ENCODE assay signal across 12 cellular contexts in the genomic region with DNA sequence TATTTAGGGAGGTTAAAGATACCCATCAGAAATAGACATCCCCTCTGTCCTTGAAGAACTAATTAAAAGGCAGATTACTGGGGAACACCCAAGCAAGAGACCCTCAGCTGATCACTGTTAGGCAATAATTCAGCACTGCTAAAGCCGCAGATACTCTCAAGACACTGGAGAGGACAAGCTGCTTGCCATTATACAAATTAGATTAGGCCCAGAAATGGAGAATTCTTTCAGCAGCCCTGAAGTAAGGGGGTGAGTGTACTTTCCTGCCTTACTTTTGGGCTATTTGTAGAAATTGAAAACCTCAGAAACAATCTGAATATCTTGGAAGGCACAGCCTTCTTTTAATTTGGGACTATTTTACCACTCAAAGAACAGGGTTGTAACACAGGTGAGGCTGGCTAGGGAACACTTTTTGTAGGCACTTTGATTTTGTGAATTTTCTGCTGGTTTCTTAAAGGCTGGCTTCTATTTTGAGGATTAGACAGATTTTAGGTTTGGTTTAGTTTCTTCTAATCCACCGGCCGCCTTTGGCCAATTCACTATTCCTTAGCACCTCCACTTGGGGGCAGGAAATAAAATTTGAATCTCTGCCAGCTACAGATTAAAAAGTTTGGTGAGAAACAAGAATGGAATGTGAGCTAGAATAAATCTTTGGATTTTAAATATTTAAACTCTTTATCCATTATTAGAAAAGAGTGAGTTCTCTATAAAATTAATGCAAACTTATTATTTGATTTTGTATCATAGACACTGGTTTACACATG.
DNase-seq lines count a peak whose midpoint lies in the region; ATAC-seq and TF ChIP-seq lines count a peak whose summit lies in the region.
"Had no signal": no experiment of that assay in that cellular context is flagged by ENCODE, and none has a peak within 500 bp of the region (broad histone marks: within the 10 kb centered on the region; RNA-seq: fewer than 3 reads in every experiment).

No MANE protein-coding gene starts in this region.

- H3K9me3 Mint-ChIP-seq in immature natural killer cell = no peaks in the 10 kb centered on the region
- no peaks in the 10 kb centered on the region for H3K9me3 Mint-ChIP-seq in naive thymus-derived CD4-positive, alpha-beta T cell
- H3K9me3 Mint-ChIP-seq in natural killer cell treated with Interleukin-12 subunit alpha and Interleukin-12 subunit beta and Interleukin-15 and Interleukin-18, amount 100 ng/mL, for 72 hours = no peaks in the 10 kb centered on the region

- H3K27me3 ChIP-seq in cardiac muscle cell = no peaks in the 10 kb centered on the region
- no peaks in the 10 kb centered on the region for H3K27me3 ChIP-seq in right atrium auricular region
- no peaks in the 10 kb centered on the region for H3K27me3 ChIP-seq in body of pancreas
- H3K27me3 ChIP-seq in uterus = no peaks in the 10 kb centered on the region
- H3K27me3 ChIP-seq in naive thymus-derived CD4-positive, alpha-beta T cell (ENCODE audit: control insufficient read depth in 2 of 2, insufficient read depth in 2 of 2, low read length in 2 of 2) = no peaks in the 10 kb centered on the region

- H3K27me3 Mint-ChIP-seq in immature natural killer cell (ENCODE audit: low read depth in 3 of 3) = peaks cover 0 to 1% (median 0%) of the 10 kb centered on the region in 3 donors
- H3K27me3 Mint-ChIP-seq in naive thymus-derived CD4-positive, alpha-beta T cell = no peaks in the 10 kb centered on the region
- H3K27me3 Mint-ChIP-seq in natural killer cell treated with Interleukin-12 subunit alpha and Interleukin-12 subunit beta and Interleukin-15 and Interleukin-18, amount 100 ng/mL, for 72 hours = no peaks in the 10 kb centered on the region

- H3K27ac ChIP-seq in cardiac muscle cell (no peak overlapping the region), right atrium auricular region (peak overlapping the region in 1 of 2 donors; percentile 18), body of pancreas (peak overlapping the region in 1 of 4 donors; percentile 33), uterus (peak overlapping the region; percentile 12 to 16)
- H3K27ac ChIP-seq in naive thymus-derived CD4-positive, alpha-beta T cell (ENCODE audit: low read depth, low read length) = no peak overlapping the region

- intact Hi-C loops in body of pancreas (cut with DNase I) (no loop called here), uterus (cut with DNase I; ENCODE audit: low total_unique reads) (no loop called here)
- intact Hi-C loops in naive thymus-derived CD4-positive, alpha-beta T cell (cut with micrococcal nuclease) = loop anchor here in 1 of 2 donors (5.0 kb wide), 1 partner anchor 36 kb away; no protein-coding TSS in a partner anchor

- H3K4me3 Mint-ChIP-seq in immature natural killer cell = no peak overlapping the region
- no peak overlapping the region for H3K4me3 Mint-ChIP-seq in naive thymus-derived CD4-positive, alpha-beta T cell
- H3K4me3 Mint-ChIP-seq in natural killer cell treated with Interleukin-12 subunit alpha and Interleukin-12 subunit beta and Interleukin-15 and Interleukin-18, amount 100 ng/mL, for 72 hours = no peak overlapping the region

- POLR2A ChIA-PET in naive thymus-derived CD4-positive, alpha-beta T cell (lab: Charles Lee) = interaction anchor here (0.5 kb wide), 1 partner anchor 10 kb away, joined by 3 read pairs; no protein-coding TSS in a partner anchor

- H3K4me1 ChIP-seq in cardiac muscle cell (ENCODE audit: low read depth) (no peaks in the 10 kb centered on the region), right atrium auricular region (peaks cover 0 to 38% of the 10 kb centered on the region in 2 donors), body of pancreas (peaks cover 7% of the 10 kb centered on the region), uterus (peaks cover 0 to 5% of the 10 kb centered on the region in 2 donors)
- peaks cover under 1 to 12% of the 10 kb centered on the region in 2 donors for H3K4me1 ChIP-seq in naive thymus-derived CD4-positive, alpha-beta T cell (ENCODE audit: control insufficient read depth in 2 of 2, insufficient read depth in 2 of 2, low read length in 2 of 2)

- H3K4me1 Mint-ChIP-seq in immature natural killer cell = peaks cover 19 to 21% of the 10 kb centered on the region in 2 donors
- peaks cover 12 to 40% (median 32%) of the 10 kb centered on the region in 7 donors for H3K4me1 Mint-ChIP-seq in naive thymus-derived CD4-positive, alpha-beta T cell
- peaks cover 14 to 15% of the 10 kb centered on the region in 2 donors for H3K4me1 Mint-ChIP-seq in natural killer cell treated with Interleukin-12 subunit alpha and Interleukin-12 subunit beta and Interleukin-15 and Interleukin-18, amount 100 ng/mL, for 72 hours (ENCODE audit: low read depth in 2 of 2)

- TF ChIP-seq POLR2A in body of pancreas (IDR thresholded peaks at IDR 0.05) (no peak), uterus (IDR thresholded peaks at IDR 0.05) (no peak)

- peak in 1 of 2 donors; percentile 71 for DNase-seq in cardiac muscle cell (ENCODE audit: low read depth in 1 of 2, low spot score in 1 of 2)
- DNase-seq in right atrium auricular region (ENCODE audit: low spot score) = no peak
- DNase-seq in body of pancreas = peak in 2 of 4 donors; percentile 15 to 17
- DNase-seq in immature natural killer cell = no peak
- DNase-seq in uterus = no peak
- no peak for DNase-seq in naive thymus-derived CD4-positive, alpha-beta T cell
- no peak for DNase-seq in natural killer cell treated with Interleukin-12 subunit alpha and Interleukin-12 subunit beta and Interleukin-15 and Interleukin-18, amount 100 ng/mL, for 72 hours (ENCODE audit: low spot score)
- DNase-seq: NCI-H446; stimulated activated CD8-positive, alpha-beta memory T cell treated with anti-CD3 and anti-CD28 coated beads, Interleukin-4, amount 100 ng/mL, for 48 hours; T-helper 1 cell had no signal

- WGBS in body of pancreas, 2 donors = 59 to 67% methylated on average over 3 of the region's 3 CpGs

- H3K36me3 Mint-ChIP-seq in immature natural killer cell = peaks cover 20 to 72% (median 44%) of the 10 kb centered on the region in 3 donors
- peaks cover 10 to 70% (median 35%) of the 10 kb centered on the region in 5 donors for H3K36me3 Mint-ChIP-seq in naive thymus-derived CD4-positive, alpha-beta T cell
- H3K36me3 Mint-ChIP-seq in natural killer cell treated with Interleukin-12 subunit alpha and Interleukin-12 subunit beta and Interleukin-15 and Interleukin-18, amount 100 ng/mL, for 72 hours = peaks cover 31% of the 10 kb centered on the region

- CTCF ChIA-PET in naive thymus-derived CD4-positive, alpha-beta T cell (lab: Charles Lee) = interaction anchor here (1.0 kb wide), 1 partner anchor 11 kb away, joined by 3 read pairs; no protein-coding TSS in a partner anchor

- no peak overlapping the region for H3K4me3 ChIP-seq in cardiac muscle cell
- H3K4me3 ChIP-seq in right atrium auricular region = no peak overlapping the region
- no peak overlapping the region for H3K4me3 ChIP-seq in body of pancreas
- H3K4me3 ChIP-seq in uterus = no peak overlapping the region
- H3K4me3 ChIP-seq in naive thymus-derived CD4-positive, alpha-beta T cell (ENCODE audit: low read length) = no peak overlapping the region

- peak overlapping the region in 4 of 6 donors; percentile 12 to 71 (median 21) for H3K27ac Mint-ChIP-seq in immature natural killer cell
- peak overlapping the region in 4 of 9 donors; percentile 4 to 43 (median 28) for H3K27ac Mint-ChIP-seq in naive thymus-derived CD4-positive, alpha-beta T cell
- H3K27ac Mint-ChIP-seq in natural killer cell treated with Interleukin-12 subunit alpha and Interleukin-12 subunit beta and Interleukin-15 and Interleukin-18, amount 100 ng/mL, for 72 hours = no peak overlapping the region

- H3K9me3 ChIP-seq in cardiac muscle cell (ENCODE audit: low read depth) (no peaks in the 10 kb centered on the region), right atrium auricular region (no peaks in the 10 kb centered on the region), body of pancreas (no peaks in the 10 kb centered on the region), uterus (no peaks in the 10 kb centered on the region)
- H3K9me3 ChIP-seq in naive thymus-derived CD4-positive, alpha-beta T cell (ENCODE audit: control insufficient read depth in 2 of 3, low read length in 3 of 3) = no peaks in the 10 kb centered on the region

- peak; percentile 39 for TF ChIP-seq CTCF in cardiac muscle cell (IDR thresholded peaks at IDR 0.05; ENCODE audit: low read depth, low read length)
- TF ChIP-seq CTCF in right atrium auricular region (IDR thresholded peaks at IDR 0.05) = peak in 1 of 2 donors; percentile 42
- peak in 4 of 7 experiments; percentile 11 to 40 (median 30) for TF ChIP-seq CTCF in body of pancreas (IDR thresholded peaks at IDR 0.05)
- TF ChIP-seq CTCF in uterus (IDR thresholded peaks at IDR 0.05) = peak in 1 of 4 experiments; percentile 24

- H3K36me3 ChIP-seq in cardiac muscle cell (no peaks in the 10 kb centered on the region), right atrium auricular region (peaks cover 29% of the 10 kb centered on the region), body of pancreas (replicated peaks in 1 of 2; ENCODE audit: insufficient read depth in 1 of 2, low read depth in 2 of 2) (peaks cover 0 to 21% of the 10 kb centered on the region in 2 donors), uterus (no peaks in the 10 kb centered on the region)
- H3K36me3 ChIP-seq in naive thymus-derived CD4-positive, alpha-beta T cell (ENCODE audit: control insufficient read depth in 2 of 3, insufficient read depth in 3 of 3, low read length in 3 of 3) = peaks cover 20 to 77% (median 25%) of the 10 kb centered on the region in 3 experiments

- ATAC-seq in body of pancreas = peak; percentile 35
- ATAC-seq in naive thymus-derived CD4-positive, alpha-beta T cell = no peak
- ATAC-seq in natural killer cell treated with Interleukin-12 subunit alpha and Interleukin-12 subunit beta and Interleukin-15 and Interleukin-18, amount 100 ng/mL, for 72 hours = no peak
- ATAC-seq in HG03045 (IDR thresholded peaks at IDR 0.05; ENCODE audit: unreplicated experiment) = no peak
- ATAC-seq: right cardiac atrium had no signal

Comparison
In these comparisons a context has a peak if more than half of its experiments do, and no peak if none do; other contexts are left out.
1. H3K27ac ChIP-seq: peak in uterus (2 of 2); none in cardiac muscle cell (single experiment) and naive thymus-derived CD4-positive, alpha-beta T cell (single experiment).
2. H3K27ac Mint-ChIP-seq: peak in immature natural killer cell (4 of 6); none in natural killer cell treated with Interleukin-12 subunit alpha and Interleukin-12 subunit beta and Interleukin-15 and Interleukin-18, amount 100 ng/mL, for 72 hours (0 of 2).